Comparison of ENCODE assay signal across 31 cellular contexts in genomic region chr5:36708996-36709395, GRCh38.
"Had no signal": no experiment of that assay in that cellular context is flagged by ENCODE, and none has a peak within 500 bp of the region (broad histone marks: within the 10 kb centered on the region; RNA-seq: fewer than 3 reads in every experiment).

No MANE protein-coding gene starts in this region.

- H3K27ac ChIP-seq: adrenal gland, body of pancreas, epithelial cell of prostate, gastrocnemius medialis, hepatocyte, pancreas, prostate gland, sigmoid colon, vagina had no signal

- H3K4me3 ChIP-seq: adrenal gland, body of pancreas, gastrocnemius medialis, hepatocyte, pancreas, prostate gland, sigmoid colon, smooth muscle cell, vagina had no signal

- DNase-seq: activated CD4-positive, alpha-beta T cell treated with anti-CD3 and anti-CD28 coated beads for 4 hours; activated CD4-positive, alpha-beta T cell treated with anti-CD3 and anti-CD28 coated beads, Interleukin-2, amount 50 U/mL, for 4 hours; activated CD8-positive, alpha-beta memory T cell treated with anti-CD3 and anti-CD28 coated beads for 24 hours; activated effector memory CD4-positive, alpha-beta T cell treated with anti-CD3 and anti-CD28 coated beads, Interleukin-2, amount 50 U/mL, for 16 hours; activated naive CD4-positive, alpha-beta T cell treated with anti-CD3 and anti-CD28 coated beads for 36 hours; activated naive CD8-positive, alpha-beta T cell treated with anti-CD3 and anti-CD28 coated beads for 36 hours; activated T-cell treated with anti-CD3 and anti-CD28 coated beads, Interleukin-2, amount 50 U/mL, for 1 hour; adrenal gland; aorta; body of pancreas; dermis blood vessel endothelial cell; effector CD4-positive, alpha-beta T cell; gastrocnemius medialis; islet precursor cell; left ventricle myocardium superior; naive B cell; nucleus accumbens; pancreas; retina; sigmoid colon; stimulated activated CD4-positive, alpha-beta T cell treated with anti-CD3 and anti-CD28 coated beads, Interleukin-1b, Interleukin-23, amount 100 ng/mL, for 48 hours; stimulated activated CD4-positive, alpha-beta T cell treated with anti-CD3 and anti-CD28 coated beads, Interleukin-4, amount 100 ng/mL, for 4 hours; stimulated activated CD8-positive, alpha-beta memory T cell treated with anti-CD3 and anti-CD28 coated beads, Interleukin-4, amount 100 ng/mL, for 48 hours; stimulated activated naive CD8-positive, alpha-beta T cell treated with anti-CD3 and anti-CD28 coated beads, Interleukin-15, amount 100 ng/mL, for 72 hours; substantia nigra had no signal

- H3K36me3 ChIP-seq: adrenal gland, gastrocnemius medialis, pancreas, prostate gland, sigmoid colon, vagina had no signal

- H3K27me3 ChIP-seq: adrenal gland, body of pancreas, gastrocnemius medialis, hepatocyte, pancreas, sigmoid colon, vagina had no signal

- H3K4me1 ChIP-seq: adrenal gland, body of pancreas, pancreas, prostate gland, sigmoid colon, vagina had no signal

- ATAC-seq: body of pancreas; gastrocnemius medialis; left ventricle myocardium superior; pancreas; stimulated activated memory B cell treated with anti-CD40 and anti-IgM and Interleukin-4, amounts not matched to agents 10 μg/mL and 1 μg/mL and 100 μg/mL, for 72 hours; stimulated activated naive CD8-positive, alpha-beta T cell treated with anti-CD3 and anti-CD28 coated beads, Interleukin-15, amount 100 ng/mL, for 72 hours had no signal

- H3K9me3 ChIP-seq: adrenal gland, body of pancreas, gastrocnemius medialis, pancreas, prostate gland, sigmoid colon, vagina had no signal
